In genomic region chr9:113785334-113785733, GRCh38 we compare ENCODE assay signal across 14 cellular contexts.
"Had no signal": no experiment of that assay in that cellular context is flagged by ENCODE, and none has a peak within 500 bp of the region (broad histone marks: within the 10 kb centered on the region; RNA-seq: fewer than 3 reads in every experiment).

No MANE protein-coding gene starts in this region.

- DNase-seq: activated CD4-positive, alpha-beta T cell treated with anti-CD3 and anti-CD28 coated beads for 48 hours; activated CD8-positive, alpha-beta T cell treated with anti-CD3 and anti-CD28 coated beads, Interleukin-2, amount 10 ng/mL, durations not matched to agents 7 days and 5 days; activated naive CD4-positive, alpha-beta T cell treated with anti-CD3 and anti-CD28 coated beads, Interleukin-2, amount 10 ng/mL, durations not matched to agents 7 days and 5 days; effector memory CD8-positive, alpha-beta T cell; mammary epithelial cell; natural killer cell; SK-N-SH; stimulated activated CD4-positive, alpha-beta T cell treated with anti-CD3 and anti-CD28 coated beads, Interleukin-15, amount 100 ng/mL, for 24 hours; stimulated activated CD4-positive, alpha-beta T cell treated with anti-CD3 and anti-CD28 coated beads, Interleukin-4, amount 100 ng/mL, for 4 hours; stimulated activated naive CD8-positive, alpha-beta T cell treated with anti-CD3 and anti-CD28 coated beads, Interleukin-15, amount 100 ng/mL, for 72 hours had no signal

- H3K36me3 ChIP-seq: gastroesophageal sphincter had no signal

- H3K27ac ChIP-seq: epithelial cell of prostate, gastroesophageal sphincter, hepatocyte had no signal

- H3K4me3 ChIP-seq: gastroesophageal sphincter, hepatocyte had no signal

- ATAC-seq: activated CD8-positive, alpha-beta T cell treated with anti-CD3 and anti-CD28 coated beads, Interleukin-2, amount 10 ng/mL, durations not matched to agents 7 days and 5 days; effector memory CD8-positive, alpha-beta T cell; gastroesophageal sphincter; natural killer cell; stimulated activated naive CD8-positive, alpha-beta T cell treated with anti-CD3 and anti-CD28 coated beads, Interleukin-15, amount 100 ng/mL, for 72 hours; WTC11 had no signal

- H3K9me3 ChIP-seq: gastroesophageal sphincter, SK-N-SH had no signal

- H3K4me1 ChIP-seq: gastroesophageal sphincter had no signal
